ENCODE assay signal across 1 cellular context in the genomic region with DNA sequence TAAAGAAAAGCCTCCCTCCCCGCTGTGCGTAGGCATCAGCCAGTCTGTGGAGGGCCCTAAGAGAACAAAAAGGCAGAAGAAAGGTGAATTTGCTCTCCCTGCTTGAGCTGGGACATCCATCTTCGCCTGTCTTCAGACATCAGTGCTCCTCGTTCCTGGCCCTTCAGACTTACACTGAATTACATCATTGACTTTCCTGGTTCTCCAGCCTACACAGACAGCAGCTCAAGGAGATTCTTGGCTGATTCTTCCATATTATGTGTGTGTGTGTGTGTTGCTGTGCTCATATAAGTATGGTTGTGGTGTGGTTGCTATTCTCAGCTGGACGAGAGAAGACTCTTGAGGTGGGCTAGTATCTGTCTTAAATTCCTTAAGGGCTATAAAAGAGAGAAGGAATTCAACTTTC.
TF ChIP-seq lines count a peak whose summit lies in the region.

No MANE protein-coding gene starts in this region.

TF ChIP-seq in H1, 55 proteins besides CTCF, POLR2A, EP300 and RAD21:
- no peak for TF ChIP-seq SIN3A (conservative IDR thresholded peaks at IDR 0.05 in 1 of 2, IDR thresholded peaks at IDR 0.05 in 1 of 2; ENCODE audit: low read depth in 1 of 2, low read length in 2 of 2)
- TF ChIP-seq, protein P1, sequence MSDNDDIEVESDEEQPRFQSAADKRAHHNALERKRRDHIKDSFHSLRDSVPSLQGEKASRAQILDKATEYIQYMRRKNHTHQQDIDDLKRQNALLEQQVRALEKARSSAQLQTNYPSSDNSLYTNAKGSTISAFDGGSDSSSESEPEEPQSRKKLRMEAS (IDR thresholded peaks at IDR 0.05) = no peak
